ENCODE assay signal across 10 cellular contexts in the genomic region with DNA sequence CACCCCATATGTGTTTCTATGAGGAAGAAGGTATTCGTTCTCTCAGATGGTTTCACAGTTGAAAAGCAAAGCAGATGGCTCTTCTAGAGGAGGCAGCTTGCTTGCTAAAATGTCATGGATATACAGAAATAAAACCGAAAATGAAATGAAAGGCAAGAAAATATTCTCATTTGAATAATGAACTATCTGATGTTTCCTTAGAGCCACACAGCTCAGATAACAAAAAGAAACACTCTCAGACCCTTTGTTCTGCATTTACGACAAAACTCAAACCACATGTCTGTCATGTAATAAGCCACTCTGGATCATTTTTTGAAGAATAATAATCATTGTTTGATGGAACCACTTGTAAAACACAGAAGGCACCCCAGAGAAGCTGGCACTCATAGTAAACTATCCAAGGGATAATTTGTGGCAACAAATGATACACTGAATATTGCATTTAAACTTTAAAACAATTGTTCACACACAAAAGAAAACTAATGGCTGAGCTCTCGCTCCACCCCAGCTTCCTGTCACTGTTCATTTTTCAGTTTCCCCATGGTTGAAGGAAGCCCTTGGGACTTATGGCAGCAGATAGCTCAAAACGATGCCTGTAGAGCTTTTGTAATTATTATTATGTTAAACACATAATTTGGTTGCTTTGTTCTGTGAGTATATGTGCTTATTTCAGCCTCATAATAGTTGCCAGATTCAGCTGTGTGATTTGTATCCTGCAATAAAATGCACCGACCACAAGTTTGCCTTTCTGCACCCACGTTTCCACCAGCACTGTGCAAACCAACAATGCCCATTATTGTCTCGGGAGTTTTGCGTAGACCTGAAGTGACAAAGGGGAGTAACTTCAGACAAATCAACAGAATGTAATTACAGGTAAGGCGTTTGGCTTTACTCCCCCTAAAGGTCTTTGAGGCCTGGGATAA.
A peak's percentile ranks its signal among the peaks of the same experiment; 100 is the strongest.
DNase-seq lines count a peak whose midpoint lies in the region; ATAC-seq and TF ChIP-seq lines count a peak whose summit lies in the region.
"Had no signal": no experiment of that assay in that cellular context is flagged by ENCODE, and none has a peak within 500 bp of the region (broad histone marks: within the 10 kb centered on the region; RNA-seq: fewer than 3 reads in every experiment).

No MANE protein-coding gene starts in this region.

- peaks cover 6% of the 10 kb centered on the region for H3K9me3 Mint-ChIP-seq in nephron progenitor cell
- peaks cover 0 to 3% (median 0%) of the 10 kb centered on the region in 11 donors for H3K9me3 Mint-ChIP-seq in naive thymus-derived CD4-positive, alpha-beta T cell

- TF ChIP-seq POLR2A in stomach (IDR thresholded peaks at IDR 0.05) = no peak

- CTCF ChIA-PET in naive thymus-derived CD4-positive, alpha-beta T cell (lab: Charles Lee) = no interaction called here

- POLR2A ChIA-PET in naive thymus-derived CD4-positive, alpha-beta T cell (lab: Charles Lee) = no interaction called here

- peaks cover 38% of the 10 kb centered on the region for H3K4me1 Mint-ChIP-seq in nephron progenitor cell
- H3K4me1 Mint-ChIP-seq in naive thymus-derived CD4-positive, alpha-beta T cell = peaks cover 0 to 4% (median 0%) of the 10 kb centered on the region in 7 donors

- H3K4me3 ChIP-seq in HUES48 (ENCODE audit: low read depth, low read length) (no peak overlapping the region), stomach (no peak overlapping the region)
- no peak overlapping the region for H3K4me3 ChIP-seq in naive thymus-derived CD4-positive, alpha-beta T cell (ENCODE audit: low read length)
- H3K4me3 ChIP-seq: right atrium auricular region, thoracic aorta had no signal

- DNase-seq in nephron progenitor cell = no peak
- no peak for DNase-seq in naive thymus-derived CD4-positive, alpha-beta T cell
- no peak for DNase-seq in D341Med (ENCODE audit: low spot score)
- DNase-seq in stomach = no peak
- DNase-seq: SHP77 had no signal

- H3K27me3 ChIP-seq in HUES48 (ENCODE audit: control insufficient read depth, insufficient read depth, low read length) (no peaks in the 10 kb centered on the region), stomach (no peaks in the 10 kb centered on the region)
- H3K27me3 ChIP-seq in naive thymus-derived CD4-positive, alpha-beta T cell (ENCODE audit: control insufficient read depth in 2 of 2, insufficient read depth in 2 of 2, low read length in 2 of 2) = no peaks in the 10 kb centered on the region
- H3K27me3 ChIP-seq: right atrium auricular region had no signal

- no peak for TF ChIP-seq EP300 in stomach (IDR thresholded peaks at IDR 0.05)

- H3K4me1 ChIP-seq in HUES48 (ENCODE audit: control insufficient read depth, insufficient read depth, low read length) (peaks cover 15% of the 10 kb centered on the region), stomach (no peaks in the 10 kb centered on the region)
- H3K4me1 ChIP-seq in naive thymus-derived CD4-positive, alpha-beta T cell (ENCODE audit: control insufficient read depth in 2 of 2, insufficient read depth in 2 of 2, low read length in 2 of 2) = no peaks in the 10 kb centered on the region
- H3K4me1 ChIP-seq: right atrium auricular region had no signal

- TF ChIP-seq CTCF in nephron progenitor cell (IDR thresholded peaks at IDR 0.05) = no peak
- no peak for TF ChIP-seq CTCF in stomach (IDR thresholded peaks at IDR 0.05)

- intact Hi-C loops in naive thymus-derived CD4-positive, alpha-beta T cell (cut with micrococcal nuclease) = no loop called here
- intact Hi-C loops in stomach (cut with DNase I; ENCODE audit: low total_unique reads) = no loop called here

- peak; percentile 87 for ATAC-seq in GM19035 (IDR thresholded peaks at IDR 0.05; ENCODE audit: unreplicated experiment)
- ATAC-seq in HG02571 (IDR thresholded peaks at IDR 0.05; ENCODE audit: unreplicated experiment) = peak; percentile 89
- ATAC-seq in naive thymus-derived CD4-positive, alpha-beta T cell = no peak

- H3K36me3 ChIP-seq in HUES48 (ENCODE audit: control insufficient read depth, insufficient read depth, low read length) (no peaks in the 10 kb centered on the region), stomach (no peaks in the 10 kb centered on the region)
- H3K36me3 ChIP-seq in naive thymus-derived CD4-positive, alpha-beta T cell (ENCODE audit: control insufficient read depth in 2 of 3, insufficient read depth in 3 of 3, low read length in 3 of 3) = no peaks in the 10 kb centered on the region
- H3K36me3 ChIP-seq: right atrium auricular region, thoracic aorta had no signal

- H3K27ac ChIP-seq in HUES48 (ENCODE audit: low read depth, low read length) = peak overlapping the region; percentile 75
- no peak overlapping the region for H3K27ac ChIP-seq in naive thymus-derived CD4-positive, alpha-beta T cell (ENCODE audit: low read depth, low read length)
- no peak overlapping the region for H3K27ac ChIP-seq in stomach
- H3K27ac ChIP-seq: right atrium auricular region, thoracic aorta had no signal

- H3K9ac ChIP-seq in HUES48 (ENCODE audit: low read depth, low read length) = no peak overlapping the region

- H3K27me3 Mint-ChIP-seq in nephron progenitor cell (ENCODE audit: low read depth, poor library complexity) = peaks cover 3% of the 10 kb centered on the region
- H3K27me3 Mint-ChIP-seq in naive thymus-derived CD4-positive, alpha-beta T cell = peaks cover 0 to 5% (median 0%) of the 10 kb centered on the region in 5 donors

- peak overlapping the region; percentile 77 for H3K27ac Mint-ChIP-seq in nephron progenitor cell
- H3K27ac Mint-ChIP-seq in naive thymus-derived CD4-positive, alpha-beta T cell = peak overlapping the region in 1 of 9 donors; percentile 73

- WGBS in stomach, 5 donors = 69 to 73% (median 71%) methylated on average over 10 of the region's 10 CpGs

- no peak overlapping the region for H3K4me3 Mint-ChIP-seq in nephron progenitor cell
- H3K4me3 Mint-ChIP-seq in naive thymus-derived CD4-positive, alpha-beta T cell = peak overlapping the region in 5 of 10 donors; percentile 14 to 42 (median 27)

- peaks cover 11% of the 10 kb centered on the region for H3K36me3 Mint-ChIP-seq in nephron progenitor cell (ENCODE audit: low read depth)
- no peaks in the 10 kb centered on the region for H3K36me3 Mint-ChIP-seq in naive thymus-derived CD4-positive, alpha-beta T cell

- H3K9me3 ChIP-seq in HUES48 (ENCODE audit: control insufficient read depth, insufficient read depth, low read length) (no peaks in the 10 kb centered on the region), stomach (no peaks in the 10 kb centered on the region)
- no peaks in the 10 kb centered on the region for H3K9me3 ChIP-seq in naive thymus-derived CD4-positive, alpha-beta T cell (ENCODE audit: control insufficient read depth in 2 of 3, low read length in 3 of 3)
- H3K9me3 ChIP-seq: right atrium auricular region, thoracic aorta had no signal
